Comparison of ENCODE assay signal across 8 cellular contexts in genomic region chr17:65794572-65794971, GRCh38.
DNase-seq lines count a peak whose midpoint lies in the region; ATAC-seq and TF ChIP-seq lines count a peak whose summit lies in the region.

No MANE protein-coding gene starts in this region.

- peaks cover 10% of the 10 kb centered on the region for H3K27me3 Mint-ChIP-seq in activated T-cell treated with anti-CD3 and anti-CD28 coated beads, Interleukin-2, amount 50 U/mL, for 72 hours (ENCODE audit: low read depth)

- DNase-seq in BJ (ENCODE audit: low read depth), result no peak
- peak; percentile 28 for DNase-seq in HCEC 1CT
- peak in 1 of 2 donors; percentile 15 for DNase-seq in left colon
- no peak for DNase-seq in GF-D8 (lab: John Stamatoyannopoulos, UW)
- DNase-seq in activated T-cell treated with anti-CD3 and anti-CD28 coated beads, Interleukin-2, amount 50 U/mL, for 72 hours, result no peak
- no peak for DNase-seq in stimulated activated naive CD4-positive, alpha-beta T cell treated with Interleukin-2 at 50 U/mL for 16 hours (lab: John Stamatoyannopoulos, UW)

- TF ChIP-seq CTCF in BJ (IDR thresholded peaks at IDR 0.05; ENCODE audit: insufficient read depth, low read depth, low read length), result peak; percentile 57

- H3K9me3 Mint-ChIP-seq in activated T-cell treated with anti-CD3 and anti-CD28 coated beads, Interleukin-2, amount 50 U/mL, for 72 hours, result no peaks in the 10 kb centered on the region

- no peak overlapping the region for H3K4me3 Mint-ChIP-seq in activated T-cell treated with anti-CD3 and anti-CD28 coated beads, Interleukin-2, amount 50 U/mL, for 72 hours

- no peaks in the 10 kb centered on the region for H3K36me3 ChIP-seq in BJ (ENCODE audit: control insufficient read depth, insufficient read depth, low read length)

- intact Hi-C loops in left colon (cut with DNase I, micrococcal nuclease), result no loop called here

- H3K36me3 Mint-ChIP-seq in activated T-cell treated with anti-CD3 and anti-CD28 coated beads, Interleukin-2, amount 50 U/mL, for 72 hours (ENCODE audit: insufficient read depth in 2 of 2), result no peaks in the 10 kb centered on the region

- no peaks in the 10 kb centered on the region for H3K27me3 ChIP-seq in BJ (ENCODE audit: control insufficient read depth, insufficient read depth, low read length)

- CTCF ChIA-PET in BJ (lab: Yijun Ruan, JAX), result interaction anchor here (1.0 to 1.5 kb wide), 4 partner anchors 13 to 509 kb away, joined by 3 to 5 read pairs (median 4); no protein-coding TSS in a partner anchor

- no peak overlapping the region for H3K4me3 ChIP-seq in BJ (ENCODE audit: low read depth, low read length)

- POLR2A ChIA-PET in BJ (lab: Charles Lee), result no interaction called here

- no peak overlapping the region for H3K27ac Mint-ChIP-seq in activated T-cell treated with anti-CD3 and anti-CD28 coated beads, Interleukin-2, amount 50 U/mL, for 72 hours

- ATAC-seq in SK-N-SH treated with all-trans-retinoic acid at 6 μM for 48 hours, result peak; percentile 75
- peak; percentile 77 for ATAC-seq in left colon
- ATAC-seq in activated T-cell treated with anti-CD3 and anti-CD28 coated beads, Interleukin-2, amount 50 U/mL, for 72 hours (replicated peaks in 1 of 2), result no peak
- ATAC-seq in GM21717 (IDR thresholded peaks at IDR 0.05; ENCODE audit: unreplicated experiment), result no peak

- H3K4me1 Mint-ChIP-seq in activated T-cell treated with anti-CD3 and anti-CD28 coated beads, Interleukin-2, amount 50 U/mL, for 72 hours (ENCODE audit: low read depth), result peaks cover 15% of the 10 kb centered on the region

TF ChIP-seq in SK-N-SH treated with all-trans-retinoic acid at 6 μM for 48 hours, 23 proteins besides CTCF, POLR2A, EP300 and RAD21:
- no peak for TF ChIP-seq OSR1 (CRISPR knock-in tag; IDR thresholded peaks at IDR 0.05)
- no peak for TF ChIP-seq SNAI2 (CRISPR knock-in tag; IDR thresholded peaks at IDR 0.05)
- no peak for TF ChIP-seq TOX (CRISPR knock-in tag; IDR thresholded peaks at IDR 0.05; ENCODE audit: borderline replicate concordance)
- TF ChIP-seq RARB (CRISPR knock-in tag; IDR thresholded peaks at IDR 0.05), result no peak
- TF ChIP-seq POU6F1 (CRISPR knock-in tag; IDR thresholded peaks at IDR 0.05; ENCODE audit: borderline replicate concordance, low read depth), result no peak
- no peak for TF ChIP-seq ISL1 (CRISPR knock-in tag; IDR thresholded peaks at IDR 0.05)
- no peak for TF ChIP-seq TCF4 (CRISPR knock-in tag; IDR thresholded peaks at IDR 0.05; ENCODE audit: borderline replicate concordance)
- TF ChIP-seq GLIS3 (CRISPR knock-in tag; IDR thresholded peaks at IDR 0.05), result no peak
- no peak for TF ChIP-seq ZC3H10 (CRISPR knock-in tag; IDR thresholded peaks at IDR 0.05)
- no peak for TF ChIP-seq ZFP30 (CRISPR knock-in tag; IDR thresholded peaks at IDR 0.05)
- TF ChIP-seq TSHZ2 (CRISPR knock-in tag; IDR thresholded peaks at IDR 0.05), result no peak
- TF ChIP-seq CSDC2 (CRISPR knock-in tag; IDR thresholded peaks at IDR 0.05), result no peak
- no peak for TF ChIP-seq ZNF565 (CRISPR knock-in tag; conservative IDR thresholded peaks at IDR 0.05; ENCODE audit: low read depth)

Comparison
In these comparisons a context has a peak if more than half of its experiments do, and no peak if none do; other contexts are left out.
1. ATAC-seq: peak in SK-N-SH treated with all-trans-retinoic acid at 6 μM for 48 hours (single experiment) and left colon (single experiment); none in activated T-cell treated with anti-CD3 and anti-CD28 coated beads, Interleukin-2, amount 50 U/mL, for 72 hours (0 of 2) and GM21717 (single experiment).